In the genomic region with DNA sequence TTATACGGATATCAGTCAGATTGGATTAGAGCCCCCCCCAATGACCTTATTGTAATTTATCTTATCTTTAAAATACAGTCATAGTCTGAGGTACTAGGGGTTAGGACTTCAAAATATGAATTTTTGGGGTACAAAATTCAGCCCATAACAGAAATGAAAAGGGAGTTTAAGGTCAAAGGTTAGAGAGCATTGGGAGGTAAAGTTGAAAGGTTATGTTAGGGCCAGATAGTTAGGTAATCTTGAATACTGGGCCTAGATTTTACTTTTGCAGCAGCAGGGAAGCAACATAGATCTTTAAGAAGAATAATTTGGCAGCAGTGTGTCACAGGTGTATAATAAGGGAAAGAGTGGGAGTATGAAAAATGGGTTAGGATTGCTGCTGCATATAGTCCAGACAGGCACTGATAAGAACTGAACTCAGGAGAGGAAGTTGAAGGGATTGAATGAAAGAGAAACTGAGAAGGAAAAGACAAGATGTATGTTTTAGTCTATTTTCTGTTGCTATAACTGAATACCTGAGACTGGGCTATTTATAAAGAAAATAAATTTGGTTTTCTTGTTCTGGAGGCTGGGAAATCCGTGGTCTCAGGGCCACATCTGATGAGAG, we compare ENCODE assay signal across 23 cellular contexts. TPM values are rescaled to one million over a fixed set of nuclear protein-coding genes. Genes with fewer than 3 reads are reported as not detected.
DNase-seq lines count a peak whose midpoint lies in the region; ATAC-seq lines count a peak whose summit lies in the region.
"Had no signal": no experiment of that assay in that cellular context is flagged by ENCODE, and none has a peak within 500 bp of the region (broad histone marks: within the 10 kb centered on the region; RNA-seq: fewer than 3 reads in every experiment).

No MANE protein-coding gene starts in this region.

- no peak overlapping the region for H3K27ac Mint-ChIP-seq in activated CD4-positive, alpha-beta T cell treated with anti-CD3 and anti-CD28 coated beads, Interleukin-2, amount 10 ng/mL, durations not matched to agents 24 days and 14 days
- H3K27ac Mint-ChIP-seq in activated naive CD8-positive, alpha-beta T cell treated with anti-CD3 and anti-CD28 coated beads, Interleukin-2, amount 10 ng/mL, durations not matched to agents 7 days and 5 days, result peak overlapping the region; percentile 75
- H3K27ac Mint-ChIP-seq: brain had no signal

- ATAC-seq in GM18498 (IDR thresholded peaks at IDR 0.05; ENCODE audit: unreplicated experiment), result peak; percentile 59
- ATAC-seq in HG02884 (IDR thresholded peaks at IDR 0.05; ENCODE audit: unreplicated experiment), result peak; percentile 57
- ATAC-seq in activated naive CD8-positive, alpha-beta T cell treated with anti-CD3 and anti-CD28 coated beads, Interleukin-2, amount 10 ng/mL, durations not matched to agents 7 days and 5 days (ENCODE audit: low read depth), result no peak
- ATAC-seq: heart right ventricle, left cardiac atrium, upper lobe of right lung had no signal

- H3K27me3 Mint-ChIP-seq in activated CD4-positive, alpha-beta T cell treated with anti-CD3 and anti-CD28 coated beads, Interleukin-2, amount 10 ng/mL, durations not matched to agents 24 days and 14 days, result no peaks in the 10 kb centered on the region
- H3K27me3 Mint-ChIP-seq in activated naive CD8-positive, alpha-beta T cell treated with anti-CD3 and anti-CD28 coated beads, Interleukin-2, amount 10 ng/mL, durations not matched to agents 7 days and 5 days, result no peaks in the 10 kb centered on the region

- H3K36me3 Mint-ChIP-seq in activated CD4-positive, alpha-beta T cell treated with anti-CD3 and anti-CD28 coated beads, Interleukin-2, amount 10 ng/mL, durations not matched to agents 24 days and 14 days (ENCODE audit: low read depth), result no peaks in the 10 kb centered on the region
- peaks cover 5% of the 10 kb centered on the region for H3K36me3 Mint-ChIP-seq in activated naive CD8-positive, alpha-beta T cell treated with anti-CD3 and anti-CD28 coated beads, Interleukin-2, amount 10 ng/mL, durations not matched to agents 7 days and 5 days
- H3K36me3 Mint-ChIP-seq: brain had no signal

- peak; percentile 28 for DNase-seq in activated CD4-positive, alpha-beta T cell treated with anti-CD3 and anti-CD28 coated beads, Interleukin-2, amount 10 ng/mL, durations not matched to agents 24 days and 14 days
- no peak for DNase-seq in activated CD4-positive, alpha-beta T cell treated with anti-CD3 and anti-CD28 coated beads, Interleukin-2, amount 50 U/mL, for 1 hour
- no peak for DNase-seq in activated naive CD8-positive, alpha-beta T cell treated with anti-CD3 and anti-CD28 coated beads, Interleukin-2, amount 10 ng/mL, durations not matched to agents 7 days and 5 days
- DNase-seq in inferior parietal cortex (ENCODE audit: extremely low spot score), result no peak
- no peak for DNase-seq in epidermal melanocyte (ENCODE audit: insufficient read length, low spot score)
- no peak for DNase-seq in GF-D8 (lab: John Stamatoyannopoulos, UW)
- DNase-seq: 8988T; activated CD8-positive, alpha-beta memory T cell treated with anti-CD3 and anti-CD28 coated beads for 24 hours; adrenal gland; effector CD8-positive, alpha-beta T cell; erythroblast; GDM1; heart right ventricle; KBM-7; left cardiac atrium; NCI-H1436 treated with DMSO at 0.1 percent for 48 hours; NCI-H510A; SHP77; upper lobe of right lung had no signal

- POLR2A ChIA-PET in activated naive CD8-positive, alpha-beta T cell treated with anti-CD3 and anti-CD28 coated beads, Interleukin-2, amount 10 ng/mL, durations not matched to agents 7 days and 5 days (lab: Charles Lee), result no interaction called here

- H3K4me1 Mint-ChIP-seq in activated CD4-positive, alpha-beta T cell treated with anti-CD3 and anti-CD28 coated beads, Interleukin-2, amount 10 ng/mL, durations not matched to agents 24 days and 14 days, result peaks cover 24% of the 10 kb centered on the region
- peaks cover 32% of the 10 kb centered on the region for H3K4me1 Mint-ChIP-seq in activated naive CD8-positive, alpha-beta T cell treated with anti-CD3 and anti-CD28 coated beads, Interleukin-2, amount 10 ng/mL, durations not matched to agents 7 days and 5 days
- H3K4me1 Mint-ChIP-seq: brain had no signal

- no peaks in the 10 kb centered on the region for H3K9me3 Mint-ChIP-seq in activated CD4-positive, alpha-beta T cell treated with anti-CD3 and anti-CD28 coated beads, Interleukin-2, amount 10 ng/mL, durations not matched to agents 24 days and 14 days
- H3K9me3 Mint-ChIP-seq in activated naive CD8-positive, alpha-beta T cell treated with anti-CD3 and anti-CD28 coated beads, Interleukin-2, amount 10 ng/mL, durations not matched to agents 7 days and 5 days, result no peaks in the 10 kb centered on the region

- H3K4me3 Mint-ChIP-seq in activated CD4-positive, alpha-beta T cell treated with anti-CD3 and anti-CD28 coated beads, Interleukin-2, amount 10 ng/mL, durations not matched to agents 24 days and 14 days, result no peak overlapping the region
- H3K4me3 Mint-ChIP-seq in activated naive CD8-positive, alpha-beta T cell treated with anti-CD3 and anti-CD28 coated beads, Interleukin-2, amount 10 ng/mL, durations not matched to agents 7 days and 5 days, result no peak overlapping the region
- H3K4me3 Mint-ChIP-seq: brain had no signal

- intact Hi-C loops in activated CD4-positive, alpha-beta T cell treated with anti-CD3 and anti-CD28 coated beads, Interleukin-2, amount 10 ng/mL, durations not matched to agents 24 days and 14 days (cut with micrococcal nuclease), result no loop called here

RNA-seq across cellular contexts. Expression of a gene that starts 10.7 kb away (rescaled TPM):
- 0.52 and 0.70 TPM in 2 replicates for total RNA-seq in activated CD4-positive, alpha-beta T cell treated with anti-CD3 and anti-CD28 coated beads, Interleukin-2, amount 10 ng/mL, durations not matched to agents 24 days and 14 days
- total RNA-seq in activated naive CD8-positive, alpha-beta T cell treated with anti-CD3 and anti-CD28 coated beads, Interleukin-2, amount 10 ng/mL, durations not matched to agents 7 days and 5 days, result 1 to 10 TPM; 5.3 to 6.0 TPM
- total RNA-seq: HT-29 had no signal
